Comparison of ENCODE assay signal across 8 cellular contexts in genomic region chr18:9136315-9137141, GRCh38.
DNase-seq lines count a peak whose midpoint lies in the region; TF ChIP-seq lines count a peak whose summit lies in the region.

TSS of gene ANKRD12 (plus strand) at chr18:9136781. CDS start at chr18:9182433, 45,652 bp downstream.

- peak within 1 kb of the TSS; percentile 97 for H3K9ac ChIP-seq in ES-I3 (ENCODE audit: low read depth, low read length)
- H3K9ac ChIP-seq in MM.1S (ENCODE audit: low read length) = peak within 1 kb of the TSS; percentile 96

- H3K27ac ChIP-seq in MM.1S (ENCODE audit: low read length) = peak within 1 kb of the TSS; percentile 97

- no peak within 1 kb of the TSS for H2AFZ ChIP-seq in MM.1S (ENCODE audit: low read length)

- H3K27me3 ChIP-seq in MM.1S (replicated peaks; ENCODE audit: insufficient read depth, low read length) = no peaks in the 10 kb centered on the region

- H3K27ac Mint-ChIP-seq in nephron progenitor cell = peak within 1 kb of the TSS; percentile 99
- peak within 1 kb of the TSS; percentile 98 for H3K27ac Mint-ChIP-seq in stimulated activated naive CD8-positive, alpha-beta T cell treated with anti-CD3 and anti-CD28 coated beads, Interleukin-15, Interleukin-2, amounts not matched to agents 100 ng/mL and 50 ng/mL, for 24 hours

- no peaks in the 10 kb centered on the region for H3K4me1 ChIP-seq in ES-I3 (ENCODE audit: insufficient read depth, low read length)
- peaks cover 22% of the 10 kb centered on the region for H3K4me1 ChIP-seq in MM.1S (ENCODE audit: low read length)

- no peaks in the 10 kb centered on the region for H4K20me1 ChIP-seq in MM.1S (ENCODE audit: insufficient read depth, low read length)

- peak within 1 kb of the TSS; percentile 98 for H3K4me3 Mint-ChIP-seq in nephron progenitor cell
- H3K4me3 Mint-ChIP-seq in stimulated activated naive CD8-positive, alpha-beta T cell treated with anti-CD3 and anti-CD28 coated beads, Interleukin-15, Interleukin-2, amounts not matched to agents 100 ng/mL and 50 ng/mL, for 24 hours = peak within 1 kb of the TSS; percentile 93

- peak within 1 kb of the TSS; percentile 86 for H3K4me2 ChIP-seq in MM.1S (ENCODE audit: low read depth, low read length)

- H3K79me2 ChIP-seq in MM.1S (ENCODE audit: low read length) = peaks cover 92% of the 10 kb centered on the region

- no peaks in the 10 kb centered on the region for H3K9me3 Mint-ChIP-seq in nephron progenitor cell
- no peaks in the 10 kb centered on the region for H3K9me3 Mint-ChIP-seq in stimulated activated naive CD8-positive, alpha-beta T cell treated with anti-CD3 and anti-CD28 coated beads, Interleukin-15, Interleukin-2, amounts not matched to agents 100 ng/mL and 50 ng/mL, for 24 hours

- TF ChIP-seq CTCF in MM.1S (IDR thresholded peaks at IDR 0.05; ENCODE audit: low read length) (no peak), nephron progenitor cell (IDR thresholded peaks at IDR 0.05) (no peak)

- H3K36me3 Mint-ChIP-seq in nephron progenitor cell (ENCODE audit: low read depth) = peaks cover 21% of the 10 kb centered on the region
- peaks cover 42% of the 10 kb centered on the region for H3K36me3 Mint-ChIP-seq in stimulated activated naive CD8-positive, alpha-beta T cell treated with anti-CD3 and anti-CD28 coated beads, Interleukin-15, Interleukin-2, amounts not matched to agents 100 ng/mL and 50 ng/mL, for 24 hours (ENCODE audit: low read depth)

- DNase-seq in HCEC 1CT (peak; percentile 96), MM.1S (peak; percentile 98), SHP77 treated with DMSO at 0.1 percent for 48 hours (lab: John Stamatoyannopoulos, UW) (peak; percentile 75), fibroblast of the conjunctiva (ENCODE audit: low read depth) (peak; percentile 93), nephron progenitor cell (peak; percentile 97)
- DNase-seq in activated effector memory CD4-positive, alpha-beta T cell treated with anti-CD3 and anti-CD28 coated beads, Interleukin-2, amount 50 U/mL, for 16 hours = peak; percentile 99

- peaks cover 40% of the 10 kb centered on the region for H3K4me1 Mint-ChIP-seq in nephron progenitor cell
- H3K4me1 Mint-ChIP-seq in stimulated activated naive CD8-positive, alpha-beta T cell treated with anti-CD3 and anti-CD28 coated beads, Interleukin-15, Interleukin-2, amounts not matched to agents 100 ng/mL and 50 ng/mL, for 24 hours (ENCODE audit: low read depth) = peaks cover 61% of the 10 kb centered on the region

- H3F3A ChIP-seq in MM.1S (ENCODE audit: insufficient read depth, low read length) = peaks cover 89% of the 10 kb centered on the region

- H3K27me3 Mint-ChIP-seq in nephron progenitor cell (ENCODE audit: low read depth, poor library complexity) = peaks cover 2% of the 10 kb centered on the region
- no peaks in the 10 kb centered on the region for H3K27me3 Mint-ChIP-seq in stimulated activated naive CD8-positive, alpha-beta T cell treated with anti-CD3 and anti-CD28 coated beads, Interleukin-15, Interleukin-2, amounts not matched to agents 100 ng/mL and 50 ng/mL, for 24 hours

- peak within 1 kb of the TSS; percentile 89 for H3K4me3 ChIP-seq in MM.1S (ENCODE audit: low read length)

- no peaks in the 10 kb centered on the region for H3K9me2 ChIP-seq in MM.1S (replicated peaks; ENCODE audit: insufficient read depth, low read length)

- no peaks in the 10 kb centered on the region; the same call in 1 of the 2 replicates for H3K36me3 ChIP-seq in ES-I3 (ENCODE audit: insufficient read depth, low read length)
- H3K36me3 ChIP-seq in MM.1S (replicated peaks; ENCODE audit: insufficient read depth, low read length) = peaks cover 36% of the 10 kb centered on the region; the same call in 1 of the 2 replicates

- H3K9me3 ChIP-seq in ES-I3 (ENCODE audit: control insufficient read depth, insufficient read depth, low read length) = no peaks in the 10 kb centered on the region
- no peaks in the 10 kb centered on the region for H3K9me3 ChIP-seq in MM.1S (replicated peaks; ENCODE audit: insufficient read depth, low read length)

Comparison
In these comparisons a context has a peak if more than half of its experiments do, and no peak if none do; other contexts are left out.
1. Peak in every context shown above with its lines: DNase-seq, H3K4me3 ChIP-seq and H3K27ac ChIP-seq.